ENCODE assay signal across 10 cellular contexts in genomic region chr2:47086054-47086471, GRCh38.
DNase-seq lines count a peak whose midpoint lies in the region; ATAC-seq and TF ChIP-seq lines count a peak whose summit lies in the region.
"Had no signal": no experiment of that assay in that cellular context is flagged by ENCODE, and none has a peak within 500 bp of the region (broad histone marks: within the 10 kb centered on the region; RNA-seq: fewer than 3 reads in every experiment).

No MANE protein-coding gene starts in this region.

- peak in 1 of 2 donors; percentile 52 for ATAC-seq in activated T-cell treated with anti-CD3 and anti-CD28 coated beads, Interleukin-2, amount 50 U/mL, for 4 hours
- no peak for ATAC-seq in GM21367 (IDR thresholded peaks at IDR 0.05; ENCODE audit: unreplicated experiment)

- H3K4me3 ChIP-seq in mononuclear cell (ENCODE audit: low read length) (peak overlapping the region; percentile 6), tibial artery (no peak overlapping the region)

- no peaks in the 10 kb centered on the region for H3K9me3 Mint-ChIP-seq in activated T-cell treated with anti-CD3 and anti-CD28 coated beads, Interleukin-2, amount 50 U/mL, for 4 hours

- peaks cover 43% of the 10 kb centered on the region for H3K4me1 ChIP-seq in mononuclear cell (ENCODE audit: insufficient read depth, low read length)
- peaks cover 0 to 34% (median 18%) of the 10 kb centered on the region in 4 donors for H3K4me1 ChIP-seq in tibial artery

- H3K27me3 ChIP-seq in mononuclear cell (ENCODE audit: insufficient read depth, low read length) (no peaks in the 10 kb centered on the region), tibial artery (no peaks in the 10 kb centered on the region)

- H3K27me3 Mint-ChIP-seq in activated T-cell treated with anti-CD3 and anti-CD28 coated beads, Interleukin-2, amount 50 U/mL, for 4 hours (ENCODE audit: low read depth): no peaks in the 10 kb centered on the region

- no peak for TF ChIP-seq CTCF in tibial artery (IDR thresholded peaks at IDR 0.05)

- H3K9me3 ChIP-seq in mononuclear cell (ENCODE audit: low read depth, low read length): no peaks in the 10 kb centered on the region
- no peaks in the 10 kb centered on the region for H3K9me3 ChIP-seq in tibial artery

- no peaks in the 10 kb centered on the region for H3K36me3 Mint-ChIP-seq in activated T-cell treated with anti-CD3 and anti-CD28 coated beads, Interleukin-2, amount 50 U/mL, for 4 hours (ENCODE audit: insufficient read depth)

- H3K27ac ChIP-seq in tibial artery: peak overlapping the region; percentile 44 to 58

- intact Hi-C loops in tibial artery (cut with DNase I; ENCODE audit: low total_unique reads): no loop called here

- no peak for DNase-seq in activated T-cell treated with anti-CD3 and anti-CD28 coated beads, Interleukin-2, amount 50 U/mL, for 4 hours
- no peak for DNase-seq in activated T-cell treated with anti-CD3 and anti-CD28 coated beads, Interleukin-2, amount 50 U/mL, for 1 hour
- DNase-seq in dermis blood vessel endothelial cell: peak; percentile 85
- no peak for DNase-seq in tibial artery
- no peak for DNase-seq in NCI-H82 (lab: John Stamatoyannopoulos, UW)
- no peak for DNase-seq in islet precursor cell
- DNase-seq: DMS53, RPMI8226 had no signal

- peaks cover 10% of the 10 kb centered on the region for H3K4me1 Mint-ChIP-seq in activated T-cell treated with anti-CD3 and anti-CD28 coated beads, Interleukin-2, amount 50 U/mL, for 4 hours (ENCODE audit: low read depth)

- no peaks in the 10 kb centered on the region for H3K36me3 ChIP-seq in tibial artery

- peak overlapping the region; percentile 67 for H3K4me3 Mint-ChIP-seq in activated T-cell treated with anti-CD3 and anti-CD28 coated beads, Interleukin-2, amount 50 U/mL, for 4 hours
